ENCODE assay signal across 1 cellular context in the genomic region with DNA sequence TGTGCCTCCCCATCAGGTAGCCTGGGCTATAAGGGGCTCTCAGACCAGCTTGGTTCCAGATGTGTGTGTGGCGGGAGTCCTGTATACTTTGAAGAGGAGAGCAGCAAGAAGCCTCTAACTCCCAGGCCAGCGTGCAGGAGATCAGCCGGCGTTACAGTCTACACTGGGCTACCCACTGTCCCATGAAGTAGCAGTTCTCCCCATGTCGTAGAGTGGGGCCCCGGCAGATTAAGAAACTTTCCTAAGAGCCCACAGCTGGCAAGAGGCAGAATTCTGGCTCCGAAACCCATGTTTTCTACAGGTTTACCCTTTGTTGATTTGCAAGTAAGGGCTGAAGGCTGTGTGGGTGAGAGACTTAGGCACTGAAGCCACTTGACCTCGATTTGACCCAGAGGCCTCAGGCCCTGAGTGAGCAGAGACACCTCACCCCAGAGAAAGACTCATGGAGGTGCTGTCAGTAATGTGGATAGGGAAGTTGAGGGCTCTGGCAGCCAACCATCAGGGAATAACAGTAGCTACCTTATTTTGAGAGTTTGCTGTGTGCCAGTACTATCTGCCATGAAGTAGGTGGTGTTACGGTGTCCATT.
TF ChIP-seq lines count a peak whose summit lies in the region.

No MANE protein-coding gene starts in this region.

TF ChIP-seq in GM23338, 12 proteins besides CTCF, POLR2A, EP300 and RAD21:
- TF ChIP-seq, protein P1, sequence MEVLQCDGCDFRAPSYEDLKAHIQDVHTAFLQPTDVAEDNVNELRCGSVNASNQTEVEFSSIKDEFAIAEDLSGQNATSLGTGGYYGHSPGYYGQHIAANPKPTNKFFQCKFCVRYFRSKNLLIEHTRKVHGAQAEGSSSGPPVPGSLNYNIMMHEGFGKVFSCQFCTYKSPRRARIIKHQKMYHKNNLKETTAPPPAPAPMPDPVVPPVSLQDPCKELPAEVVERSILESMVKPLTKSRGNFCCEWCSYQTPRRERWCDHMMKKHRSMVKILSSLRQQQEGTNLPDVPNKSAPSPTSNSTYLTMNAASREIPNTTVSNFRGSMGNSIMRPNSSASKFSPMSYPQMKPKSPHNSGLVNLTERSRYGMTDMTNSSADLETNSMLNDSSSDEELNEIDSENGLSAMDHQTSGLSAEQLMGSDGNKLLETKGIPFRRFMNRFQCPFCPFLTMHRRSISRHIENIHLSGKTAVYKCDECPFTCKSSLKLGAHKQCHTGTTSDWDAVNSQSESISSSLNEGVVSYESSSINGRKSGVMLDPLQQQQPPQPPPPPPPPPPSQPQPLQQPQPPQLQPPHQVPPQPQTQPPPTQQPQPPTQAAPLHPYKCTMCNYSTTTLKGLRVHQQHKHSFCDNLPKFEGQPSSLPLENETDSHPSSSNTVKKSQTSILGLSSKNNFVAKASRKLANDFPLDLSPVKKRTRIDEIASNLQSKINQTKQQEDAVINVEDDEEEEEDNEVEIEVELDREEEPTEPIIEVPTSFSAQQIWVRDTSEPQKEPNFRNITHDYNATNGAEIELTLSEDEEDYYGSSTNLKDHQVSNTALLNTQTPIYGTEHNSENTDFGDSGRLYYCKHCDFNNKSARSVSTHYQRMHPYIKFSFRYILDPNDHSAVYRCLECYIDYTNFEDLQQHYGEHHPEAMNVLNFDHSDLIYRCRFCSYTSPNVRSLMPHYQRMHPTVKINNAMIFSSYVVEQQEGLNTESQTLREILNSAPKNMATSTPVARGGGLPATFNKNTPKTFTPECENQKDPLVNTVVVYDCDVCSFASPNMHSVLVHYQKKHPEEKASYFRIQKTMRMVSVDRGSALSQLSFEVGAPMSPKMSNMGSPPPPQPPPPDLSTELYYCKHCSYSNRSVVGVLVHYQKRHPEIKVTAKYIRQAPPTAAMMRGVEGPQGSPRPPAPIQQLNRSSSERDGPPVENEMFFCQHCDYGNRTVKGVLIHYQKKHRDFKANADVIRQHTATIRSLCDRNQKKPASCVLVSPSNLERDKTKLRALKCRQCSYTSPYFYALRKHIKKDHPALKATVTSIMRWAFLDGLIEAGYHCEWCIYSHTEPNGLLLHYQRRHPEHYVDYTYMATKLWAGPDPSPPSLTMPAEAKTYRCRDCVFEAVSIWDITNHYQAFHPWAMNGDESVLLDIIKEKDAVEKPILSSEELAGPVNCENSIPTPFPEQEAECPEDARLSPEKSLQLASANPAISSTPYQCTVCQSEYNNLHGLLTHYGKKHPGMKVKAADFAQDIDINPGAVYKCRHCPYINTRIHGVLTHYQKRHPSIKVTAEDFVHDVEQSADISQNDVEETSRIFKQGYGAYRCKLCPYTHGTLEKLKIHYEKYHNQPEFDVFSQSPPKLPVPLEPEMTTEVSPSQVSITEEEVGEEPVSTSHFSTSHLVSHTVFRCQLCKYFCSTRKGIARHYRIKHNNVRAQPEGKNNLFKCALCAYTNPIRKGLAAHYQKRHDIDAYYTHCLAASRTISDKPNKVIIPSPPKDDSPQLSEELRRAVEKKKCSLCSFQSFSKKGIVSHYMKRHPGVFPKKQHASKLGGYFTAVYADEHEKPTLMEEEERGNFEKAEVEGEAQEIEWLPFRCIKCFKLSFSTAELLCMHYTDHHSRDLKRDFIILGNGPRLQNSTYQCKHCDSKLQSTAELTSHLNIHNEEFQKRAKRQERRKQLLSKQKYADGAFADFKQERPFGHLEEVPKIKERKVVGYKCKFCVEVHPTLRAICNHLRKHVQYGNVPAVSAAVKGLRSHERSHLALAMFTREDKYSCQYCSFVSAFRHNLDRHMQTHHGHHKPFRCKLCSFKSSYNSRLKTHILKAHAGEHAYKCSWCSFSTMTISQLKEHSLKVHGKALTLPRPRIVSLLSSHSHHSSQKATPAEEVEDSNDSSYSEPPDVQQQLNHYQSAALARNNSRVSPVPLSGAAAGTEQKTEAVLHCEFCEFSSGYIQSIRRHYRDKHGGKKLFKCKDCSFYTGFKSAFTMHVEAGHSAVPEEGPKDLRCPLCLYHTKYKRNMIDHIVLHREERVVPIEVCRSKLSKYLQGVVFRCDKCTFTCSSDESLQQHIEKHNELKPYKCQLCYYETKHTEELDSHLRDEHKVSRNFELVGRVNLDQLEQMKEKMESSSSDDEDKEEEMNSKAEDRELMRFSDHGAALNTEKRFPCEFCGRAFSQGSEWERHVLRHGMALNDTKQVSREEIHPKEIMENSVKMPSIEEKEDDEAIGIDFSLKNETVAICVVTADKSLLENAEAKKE (CRISPR knock-in tag; IDR thresholded peaks at IDR 0.05): no peak
- TF ChIP-seq JUNB (IDR thresholded peaks at IDR 0.05; ENCODE audit: unreplicated experiment) (no peak), STAT1 (IDR thresholded peaks at IDR 0.05; ENCODE audit: unreplicated experiment) (no peak), EZH2 (IDR thresholded peaks at IDR 0.05; ENCODE audit: low read depth, unreplicated experiment) (no peak), CREB1 (CRISPR knock-in tag; IDR thresholded peaks at IDR 0.05; ENCODE audit: low read depth) (no peak), POLR2AphosphoS5 (IDR thresholded peaks at IDR 0.05; ENCODE audit: low read depth) (no peak)
- TF ChIP-seq, protein P2, sequence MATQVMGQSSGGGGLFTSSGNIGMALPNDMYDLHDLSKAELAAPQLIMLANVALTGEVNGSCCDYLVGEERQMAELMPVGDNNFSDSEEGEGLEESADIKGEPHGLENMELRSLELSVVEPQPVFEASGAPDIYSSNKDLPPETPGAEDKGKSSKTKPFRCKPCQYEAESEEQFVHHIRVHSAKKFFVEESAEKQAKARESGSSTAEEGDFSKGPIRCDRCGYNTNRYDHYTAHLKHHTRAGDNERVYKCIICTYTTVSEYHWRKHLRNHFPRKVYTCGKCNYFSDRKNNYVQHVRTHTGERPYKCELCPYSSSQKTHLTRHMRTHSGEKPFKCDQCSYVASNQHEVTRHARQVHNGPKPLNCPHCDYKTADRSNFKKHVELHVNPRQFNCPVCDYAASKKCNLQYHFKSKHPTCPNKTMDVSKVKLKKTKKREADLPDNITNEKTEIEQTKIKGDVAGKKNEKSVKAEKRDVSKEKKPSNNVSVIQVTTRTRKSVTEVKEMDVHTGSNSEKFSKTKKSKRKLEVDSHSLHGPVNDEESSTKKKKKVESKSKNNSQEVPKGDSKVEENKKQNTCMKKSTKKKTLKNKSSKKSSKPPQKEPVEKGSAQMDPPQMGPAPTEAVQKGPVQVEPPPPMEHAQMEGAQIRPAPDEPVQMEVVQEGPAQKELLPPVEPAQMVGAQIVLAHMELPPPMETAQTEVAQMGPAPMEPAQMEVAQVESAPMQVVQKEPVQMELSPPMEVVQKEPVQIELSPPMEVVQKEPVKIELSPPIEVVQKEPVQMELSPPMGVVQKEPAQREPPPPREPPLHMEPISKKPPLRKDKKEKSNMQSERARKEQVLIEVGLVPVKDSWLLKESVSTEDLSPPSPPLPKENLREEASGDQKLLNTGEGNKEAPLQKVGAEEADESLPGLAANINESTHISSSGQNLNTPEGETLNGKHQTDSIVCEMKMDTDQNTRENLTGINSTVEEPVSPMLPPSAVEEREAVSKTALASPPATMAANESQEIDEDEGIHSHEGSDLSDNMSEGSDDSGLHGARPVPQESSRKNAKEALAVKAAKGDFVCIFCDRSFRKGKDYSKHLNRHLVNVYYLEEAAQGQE (IDR thresholded peaks at IDR 0.05; ENCODE audit: unreplicated experiment): no peak
